15 cellular contexts compared by ENCODE assay signal in genomic region chr1:5485436-5485835, GRCh38.
"Had no signal": no experiment of that assay in that cellular context is flagged by ENCODE, and none has a peak within 500 bp of the region (broad histone marks: within the 10 kb centered on the region; RNA-seq: fewer than 3 reads in every experiment).

No MANE protein-coding gene starts in this region.

- H3K4me3 Mint-ChIP-seq: effector memory CD8-positive, alpha-beta T cell; memory B cell; natural killer cell; stimulated activated memory B cell treated with anti-CD40 and anti-IgM and Interleukin-4, amounts not matched to agents 10 μg/mL and 1 μg/mL and 100 μg/mL, for 72 hours had no signal

- H3K27me3 Mint-ChIP-seq: stimulated activated memory B cell treated with anti-CD40 and anti-IgM and Interleukin-4, amounts not matched to agents 10 μg/mL and 1 μg/mL and 100 μg/mL, for 72 hours had no signal

- H3K4me1 Mint-ChIP-seq: stimulated activated memory B cell treated with anti-CD40 and anti-IgM and Interleukin-4, amounts not matched to agents 10 μg/mL and 1 μg/mL and 100 μg/mL, for 72 hours had no signal

- H3K27ac Mint-ChIP-seq: memory B cell; natural killer cell; stimulated activated memory B cell treated with anti-CD40 and anti-IgM and Interleukin-4, amounts not matched to agents 10 μg/mL and 1 μg/mL and 100 μg/mL, for 72 hours had no signal

- H3K36me3 Mint-ChIP-seq: memory B cell; natural killer cell; stimulated activated memory B cell treated with anti-CD40 and anti-IgM and Interleukin-4, amounts not matched to agents 10 μg/mL and 1 μg/mL and 100 μg/mL, for 72 hours had no signal

- DNase-seq: effector memory CD8-positive, alpha-beta T cell; head of caudate nucleus; natural killer cell; psoas muscle; right cardiac atrium; sigmoid colon; stimulated activated CD4-positive, alpha-beta T cell treated with anti-CD3 and anti-CD28 coated beads, Interleukin-4, amount 100 ng/mL, for 4 hours; stimulated activated naive CD8-positive, alpha-beta T cell treated with anti-CD3 and anti-CD28 coated beads, Interleukin-15, Interleukin-2, amounts not matched to agents 100 U/mL and 50 U/mL, for 24 hours; substantia nigra; testis; upper lobe of right lung; uterus had no signal

- H3K9me3 Mint-ChIP-seq: effector memory CD8-positive, alpha-beta T cell; memory B cell; natural killer cell had no signal

- ATAC-seq: effector memory CD8-positive, alpha-beta T cell; left lobe of liver; natural killer cell; psoas muscle; right cardiac atrium; stimulated activated memory B cell treated with anti-CD40 and anti-IgM and Interleukin-4, amounts not matched to agents 10 μg/mL and 1 μg/mL and 100 μg/mL, for 72 hours; stimulated activated naive CD8-positive, alpha-beta T cell treated with anti-CD3 and anti-CD28 coated beads, Interleukin-15, Interleukin-2, amounts not matched to agents 100 U/mL and 50 U/mL, for 24 hours; upper lobe of right lung had no signal
